24 cellular contexts compared by ENCODE assay signal in the genomic region with DNA sequence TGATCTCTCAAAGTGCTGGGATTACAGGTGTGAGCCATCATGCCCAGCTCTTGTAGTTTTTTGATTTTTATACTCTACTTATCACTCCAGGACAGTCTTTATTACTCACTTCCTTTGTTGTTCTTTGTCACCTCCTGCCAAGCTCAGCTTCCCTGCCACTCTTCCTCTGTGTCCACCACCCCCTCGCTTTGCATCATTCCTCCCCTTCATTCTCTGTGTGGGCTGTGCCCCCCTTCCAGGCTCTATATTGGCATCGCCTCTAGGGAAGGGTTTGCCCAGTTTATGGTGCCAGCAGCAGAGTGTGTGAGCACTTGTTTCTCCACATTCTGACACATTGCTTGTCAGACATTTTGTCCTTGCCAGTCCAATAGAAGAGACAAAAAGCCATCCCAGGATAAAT. TPM values are rescaled to one million over a fixed set of nuclear protein-coding genes. Genes with fewer than 3 reads are reported as not detected.
"Had no signal": no experiment of that assay in that cellular context is flagged by ENCODE, and none has a peak within 500 bp of the region (broad histone marks: within the 10 kb centered on the region; RNA-seq: fewer than 3 reads in every experiment).

No MANE protein-coding gene starts in this region.

- H3K27ac ChIP-seq: gastrocnemius medialis, heart left ventricle, lower lobe of right lung, ovary, right lobe of liver, suprapubic skin, vagina had no signal

- H3K36me3 ChIP-seq: gastrocnemius medialis, heart left ventricle, lower lobe of right lung, ovary, right lobe of liver, suprapubic skin, vagina had no signal

- FAIRE-seq: colon, endometrium, small intestine had no signal

- H3K4me3 ChIP-seq: gastrocnemius medialis, heart left ventricle, lower lobe of right lung, ovary, right lobe of liver, suprapubic skin, vagina had no signal

- H3K27me3 ChIP-seq: gastrocnemius medialis, heart left ventricle, ovary, right lobe of liver, suprapubic skin, vagina had no signal

- H3K9me3 ChIP-seq: gastrocnemius medialis, ovary, right lobe of liver, vagina had no signal

- ATAC-seq: activated T-cell treated with anti-CD3 and anti-CD28 coated beads, Interleukin-2, amount 50 U/mL, for 4 hours; gastrocnemius medialis; lower lobe of right lung; natural killer cell; right lobe of liver; stimulated activated naive CD8-positive, alpha-beta T cell treated with anti-CD3 and anti-CD28 coated beads, Interleukin-15, amount 100 ng/mL, for 72 hours had no signal

- H3K4me1 ChIP-seq: gastrocnemius medialis, heart left ventricle, lower lobe of right lung, right lobe of liver, suprapubic skin, vagina had no signal

- DNase-seq: activated CD4-positive, alpha-beta T cell treated with anti-CD3 and anti-CD28 coated beads, Interleukin-2, amount 10 ng/mL, durations not matched to agents 7 days and 5 days; activated CD8-positive, alpha-beta memory T cell treated with anti-CD3 and anti-CD28 coated beads, Interleukin-2, amount 50 U/mL, for 4 hours; activated naive CD4-positive, alpha-beta T cell treated with anti-CD3 and anti-CD28 coated beads for 36 hours; activated T-cell treated with anti-CD3 and anti-CD28 coated beads, Interleukin-2, amount 50 U/mL, for 4 hours; central memory CD4-positive, alpha-beta T cell; gastrocnemius medialis; heart left ventricle; immature natural killer cell; kidney glomerular epithelial cell; lower lobe of right lung; natural killer cell; ovary; right lobe of liver; small intestine; stimulated activated CD4-positive, alpha-beta T cell treated with anti-CD3 and anti-CD28 coated beads, Interleukin-15, amount 100 ng/mL, for 24 hours; stimulated activated CD4-positive, alpha-beta T cell treated with anti-CD3 and anti-CD28 coated beads, Interleukin-2, amount 100 ng/mL, for 48 hours; stimulated activated naive CD8-positive, alpha-beta T cell treated with anti-CD3 and anti-CD28 coated beads, Interleukin-15, amount 100 ng/mL, for 72 hours; T-helper 2 cell; trophoblast cell had no signal

RNA-seq across cellular contexts. Expression of a gene that starts 15.6 kb away (rescaled TPM):
- total RNA-seq: pulmonary artery endothelial cell had no signal
